Comparison of ENCODE assay signal across 1 cellular context in the genomic region with DNA sequence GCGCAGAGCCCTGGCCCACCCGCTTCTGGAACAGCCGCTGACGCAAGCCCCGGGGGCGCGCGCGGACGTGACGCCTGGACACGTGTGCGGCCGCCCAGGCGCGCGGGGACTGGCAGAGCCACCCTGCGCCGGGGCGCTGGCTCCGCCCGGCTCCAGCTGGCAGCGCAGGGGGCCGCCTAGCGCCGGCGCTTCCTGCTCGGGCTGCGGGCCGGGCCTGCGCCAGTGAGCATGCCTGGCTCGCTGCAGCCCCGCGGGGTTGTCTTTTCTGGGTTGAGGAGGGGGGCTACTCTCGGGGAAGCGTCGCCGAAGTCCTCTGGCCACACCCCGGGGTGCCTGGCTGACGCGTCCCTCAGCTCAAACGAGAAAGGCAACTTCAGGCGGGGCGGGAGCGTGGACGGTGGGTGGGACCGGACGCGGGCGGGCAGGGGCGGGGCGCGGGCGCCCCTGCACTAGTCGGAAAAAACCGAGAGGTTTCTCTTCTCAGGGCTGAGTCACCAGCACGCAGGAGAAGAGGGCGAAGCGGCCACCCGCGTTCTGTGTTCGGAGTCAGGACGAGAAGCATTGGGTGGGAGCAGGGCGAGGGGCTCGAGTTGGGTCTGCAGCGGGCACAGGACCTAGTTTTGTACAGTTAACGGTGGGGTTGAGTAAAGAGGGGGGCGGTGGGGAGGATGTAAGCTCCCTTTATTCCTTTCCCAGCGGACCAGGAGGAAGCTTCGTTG.
TF ChIP-seq lines count a peak whose summit lies in the region.

A gene with protein sequence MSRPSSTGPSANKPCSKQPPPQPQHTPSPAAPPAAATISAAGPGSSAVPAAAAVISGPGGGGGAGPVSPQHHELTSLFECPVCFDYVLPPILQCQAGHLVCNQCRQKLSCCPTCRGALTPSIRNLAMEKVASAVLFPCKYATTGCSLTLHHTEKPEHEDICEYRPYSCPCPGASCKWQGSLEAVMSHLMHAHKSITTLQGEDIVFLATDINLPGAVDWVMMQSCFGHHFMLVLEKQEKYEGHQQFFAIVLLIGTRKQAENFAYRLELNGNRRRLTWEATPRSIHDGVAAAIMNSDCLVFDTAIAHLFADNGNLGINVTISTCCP (minus strand): TSS at position 48 of the 719 bp plus-strand sequence. CDS start 320 bp downstream, outside the sequence.

TF ChIP-seq in HepG2, 621 proteins besides CTCF, POLR2A, EP300 and RAD21 (continued from another document and continues in another):
- TF ChIP-seq, protein P1, sequence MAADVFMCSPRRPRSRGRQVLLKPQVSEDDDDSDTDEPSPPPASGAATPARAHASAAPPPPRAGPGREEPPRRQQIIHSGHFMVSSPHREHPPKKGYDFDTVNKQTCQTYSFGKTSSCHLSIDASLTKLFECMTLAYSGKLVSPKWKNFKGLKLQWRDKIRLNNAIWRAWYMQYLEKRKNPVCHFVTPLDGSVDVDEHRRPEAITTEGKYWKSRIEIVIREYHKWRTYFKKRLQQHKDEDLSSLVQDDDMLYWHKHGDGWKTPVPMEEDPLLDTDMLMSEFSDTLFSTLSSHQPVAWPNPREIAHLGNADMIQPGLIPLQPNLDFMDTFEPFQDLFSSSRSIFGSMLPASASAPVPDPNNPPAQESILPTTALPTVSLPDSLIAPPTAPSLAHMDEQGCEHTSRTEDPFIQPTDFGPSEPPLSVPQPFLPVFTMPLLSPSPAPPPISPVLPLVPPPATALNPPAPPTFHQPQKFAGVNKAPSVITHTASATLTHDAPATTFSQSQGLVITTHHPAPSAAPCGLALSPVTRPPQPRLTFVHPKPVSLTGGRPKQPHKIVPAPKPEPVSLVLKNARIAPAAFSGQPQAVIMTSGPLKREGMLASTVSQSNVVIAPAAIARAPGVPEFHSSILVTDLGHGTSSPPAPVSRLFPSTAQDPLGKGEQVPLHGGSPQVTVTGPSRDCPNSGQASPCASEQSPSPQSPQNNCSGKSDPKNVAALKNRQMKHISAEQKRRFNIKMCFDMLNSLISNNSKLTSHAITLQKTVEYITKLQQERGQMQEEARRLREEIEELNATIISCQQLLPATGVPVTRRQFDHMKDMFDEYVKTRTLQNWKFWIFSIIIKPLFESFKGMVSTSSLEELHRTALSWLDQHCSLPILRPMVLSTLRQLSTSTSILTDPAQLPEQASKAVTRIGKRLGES (CRISPR knock-in tag; IDR thresholded peaks at IDR 0.05; ENCODE audit: borderline replicate concordance) = no peak
- TF ChIP-seq SIN3B (IDR thresholded peaks at IDR 0.05; ENCODE audit: low read length) (peak; percentile 61; the same call in 1 of the 2 replicates), SMAD3 (CRISPR knock-in tag; IDR thresholded peaks at IDR 0.05) (0 out of 2 replicates have a peak, but pooled peaks have one; percentile 2), FOSL1 (CRISPR knock-in tag; IDR thresholded peaks at IDR 0.05; ENCODE audit: borderline replicate concordance) (0 out of 2 replicates have a peak, but pooled peaks have one; percentile 35), TOE1 (CRISPR knock-in tag; IDR thresholded peaks at IDR 0.05) (no peak), GTF2F1 (IDR thresholded peaks at IDR 0.05; ENCODE audit: low read length) (no peak), ZNF431 (CRISPR knock-in tag; IDR thresholded peaks at IDR 0.05; ENCODE audit: borderline replicate concordance, low read depth) (peak; percentile 20; the same call in 1 of the 2 replicates), PAF1 (CRISPR knock-in tag; IDR thresholded peaks at IDR 0.05) (no peak), ZNF20 (CRISPR knock-in tag; IDR thresholded peaks at IDR 0.05) (no peak), TARDBP (CRISPR knock-in tag; IDR thresholded peaks at IDR 0.05) (0 out of 2 replicates have a peak, but pooled peaks have one; percentile 28), ZNF101 (CRISPR knock-in tag; IDR thresholded peaks at IDR 0.05; ENCODE audit: borderline replicate concordance, low read depth) (no peak), DNMT1 (CRISPR knock-in tag; IDR thresholded peaks at IDR 0.05) (no peak), HOXA3 (CRISPR knock-in tag; IDR thresholded peaks at IDR 0.05) (peak; percentile 79; the same call in 1 of the 2 replicates), PHF21A (CRISPR knock-in tag; IDR thresholded peaks at IDR 0.05) (peak; percentile 70), ZNF17 (CRISPR knock-in tag; IDR thresholded peaks at IDR 0.05) (no peak), CC2D1A (CRISPR knock-in tag; IDR thresholded peaks at IDR 0.05) (no peak), ASH2L (IDR thresholded peaks at IDR 0.05; ENCODE audit: insufficient read length, low read depth, low read length) (peak; percentile 78), EED (CRISPR knock-in tag; IDR thresholded peaks at IDR 0.05) (peak; percentile 44; the same call in 1 of the 2 replicates), RBFOX2 (IDR thresholded peaks at IDR 0.05; ENCODE audit: low read depth, low read length) (peak; percentile 3; the same call in 1 of the 2 replicates), ZNF138 (CRISPR knock-in tag; IDR thresholded peaks at IDR 0.05; ENCODE audit: low read depth) (no peak), HNRNPLL (IDR thresholded peaks at IDR 0.05; ENCODE audit: low read depth, low read length, poor library complexity, severe bottlenecking) (peak; percentile 89), ZFP1 (CRISPR knock-in tag; IDR thresholded peaks at IDR 0.05) (no peak), ZNF619 (CRISPR knock-in tag; IDR thresholded peaks at IDR 0.05) (no peak), ZNF614 (CRISPR knock-in tag; IDR thresholded peaks at IDR 0.05; ENCODE audit: borderline replicate concordance) (peak; percentile 15; the same call in 1 of the 2 replicates), ZNF891 (CRISPR knock-in tag; IDR thresholded peaks at IDR 0.05) (peak; percentile 55; the same call in 1 of the 2 replicates), RCOR2 (CRISPR knock-in tag; IDR thresholded peaks at IDR 0.05) (peak; percentile 70; the same call in 1 of the 2 replicates), ZNF350 (CRISPR knock-in tag; IDR thresholded peaks at IDR 0.05; ENCODE audit: borderline replicate concordance, low read depth) (peak; percentile 86), PPARG (CRISPR knock-in tag; conservative IDR thresholded peaks at IDR 0.05) (no peak), ZSCAN12 (CRISPR knock-in tag; IDR thresholded peaks at IDR 0.05) (no peak), KLF13 (CRISPR knock-in tag; IDR thresholded peaks at IDR 0.05) (no peak), ZNF484 (CRISPR knock-in tag; IDR thresholded peaks at IDR 0.05; ENCODE audit: borderline replicate concordance, low read depth) (no peak), MTA1 (CRISPR knock-in tag; IDR thresholded peaks at IDR 0.05; ENCODE audit: borderline replicate concordance) (peak; percentile 43; the same call in 1 of the 2 replicates), ZFP82 (CRISPR knock-in tag; IDR thresholded peaks at IDR 0.05; ENCODE audit: borderline replicate concordance) (peak; percentile 69; the same call in 1 of the 2 replicates), HNRNPUL1 (IDR thresholded peaks at IDR 0.05; ENCODE audit: low read depth, low read length) (0 out of 2 replicates have a peak, but pooled peaks have one; percentile 28), ZSCAN25 (CRISPR knock-in tag; IDR thresholded peaks at IDR 0.05) (peak; percentile 35; the same call in 1 of the 2 replicates), SP4 (CRISPR knock-in tag; IDR thresholded peaks at IDR 0.05) (peak; percentile 60), NONO (IDR thresholded peaks at IDR 0.05) (no peak), NONO (CRISPR knock-in tag; conservative IDR thresholded peaks at IDR 0.05) (peak; percentile 70; the same call in 1 of the 2 replicates), ZNF335 (CRISPR knock-in tag; IDR thresholded peaks at IDR 0.05) (peak; percentile 80; the same call in 1 of the 2 replicates), ELF4 (CRISPR knock-in tag; IDR thresholded peaks at IDR 0.05; ENCODE audit: borderline replicate concordance) (no peak), RFXANK (CRISPR knock-in tag; IDR thresholded peaks at IDR 0.05) (no peak), ZNF460 (CRISPR knock-in tag; IDR thresholded peaks at IDR 0.05; ENCODE audit: borderline replicate concordance) (no peak), JDP2 (CRISPR knock-in tag; IDR thresholded peaks at IDR 0.05; ENCODE audit: borderline replicate concordance) (peak; percentile 18; the same call in 1 of the 2 replicates), ZNF292 (CRISPR knock-in tag; IDR thresholded peaks at IDR 0.05; ENCODE audit: borderline replicate concordance, low read depth) (peak; percentile 77; the same call in 1 of the 2 replicates), MYNN (CRISPR knock-in tag; IDR thresholded peaks at IDR 0.05; ENCODE audit: low read depth) (no peak), ZNF343 (CRISPR knock-in tag; IDR thresholded peaks at IDR 0.05) (no peak), DMAP1 (CRISPR knock-in tag; IDR thresholded peaks at IDR 0.05) (peak; percentile 79; the same call in 1 of the 2 replicates), KLF9 (CRISPR knock-in tag; IDR thresholded peaks at IDR 0.05; ENCODE audit: low read depth) (peak; percentile 70; the same call in 1 of the 2 replicates), RARA (CRISPR knock-in tag; IDR thresholded peaks at IDR 0.05) (peak; percentile 16; the same call in 1 of the 2 replicates), ZNF768 (CRISPR knock-in tag; IDR thresholded peaks at IDR 0.05) (peak; percentile 99)
- TF ChIP-seq, protein P2, sequence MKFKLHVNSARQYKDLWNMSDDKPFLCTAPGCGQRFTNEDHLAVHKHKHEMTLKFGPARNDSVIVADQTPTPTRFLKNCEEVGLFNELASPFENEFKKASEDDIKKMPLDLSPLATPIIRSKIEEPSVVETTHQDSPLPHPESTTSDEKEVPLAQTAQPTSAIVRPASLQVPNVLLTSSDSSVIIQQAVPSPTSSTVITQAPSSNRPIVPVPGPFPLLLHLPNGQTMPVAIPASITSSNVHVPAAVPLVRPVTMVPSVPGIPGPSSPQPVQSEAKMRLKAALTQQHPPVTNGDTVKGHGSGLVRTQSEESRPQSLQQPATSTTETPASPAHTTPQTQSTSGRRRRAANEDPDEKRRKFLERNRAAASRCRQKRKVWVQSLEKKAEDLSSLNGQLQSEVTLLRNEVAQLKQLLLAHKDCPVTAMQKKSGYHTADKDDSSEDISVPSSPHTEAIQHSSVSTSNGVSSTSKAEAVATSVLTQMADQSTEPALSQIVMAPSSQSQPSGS (CRISPR knock-in tag; IDR thresholded peaks at IDR 0.05) = peak; percentile 43; the same call in 1 of the 2 replicates
- TF ChIP-seq, protein P3, sequence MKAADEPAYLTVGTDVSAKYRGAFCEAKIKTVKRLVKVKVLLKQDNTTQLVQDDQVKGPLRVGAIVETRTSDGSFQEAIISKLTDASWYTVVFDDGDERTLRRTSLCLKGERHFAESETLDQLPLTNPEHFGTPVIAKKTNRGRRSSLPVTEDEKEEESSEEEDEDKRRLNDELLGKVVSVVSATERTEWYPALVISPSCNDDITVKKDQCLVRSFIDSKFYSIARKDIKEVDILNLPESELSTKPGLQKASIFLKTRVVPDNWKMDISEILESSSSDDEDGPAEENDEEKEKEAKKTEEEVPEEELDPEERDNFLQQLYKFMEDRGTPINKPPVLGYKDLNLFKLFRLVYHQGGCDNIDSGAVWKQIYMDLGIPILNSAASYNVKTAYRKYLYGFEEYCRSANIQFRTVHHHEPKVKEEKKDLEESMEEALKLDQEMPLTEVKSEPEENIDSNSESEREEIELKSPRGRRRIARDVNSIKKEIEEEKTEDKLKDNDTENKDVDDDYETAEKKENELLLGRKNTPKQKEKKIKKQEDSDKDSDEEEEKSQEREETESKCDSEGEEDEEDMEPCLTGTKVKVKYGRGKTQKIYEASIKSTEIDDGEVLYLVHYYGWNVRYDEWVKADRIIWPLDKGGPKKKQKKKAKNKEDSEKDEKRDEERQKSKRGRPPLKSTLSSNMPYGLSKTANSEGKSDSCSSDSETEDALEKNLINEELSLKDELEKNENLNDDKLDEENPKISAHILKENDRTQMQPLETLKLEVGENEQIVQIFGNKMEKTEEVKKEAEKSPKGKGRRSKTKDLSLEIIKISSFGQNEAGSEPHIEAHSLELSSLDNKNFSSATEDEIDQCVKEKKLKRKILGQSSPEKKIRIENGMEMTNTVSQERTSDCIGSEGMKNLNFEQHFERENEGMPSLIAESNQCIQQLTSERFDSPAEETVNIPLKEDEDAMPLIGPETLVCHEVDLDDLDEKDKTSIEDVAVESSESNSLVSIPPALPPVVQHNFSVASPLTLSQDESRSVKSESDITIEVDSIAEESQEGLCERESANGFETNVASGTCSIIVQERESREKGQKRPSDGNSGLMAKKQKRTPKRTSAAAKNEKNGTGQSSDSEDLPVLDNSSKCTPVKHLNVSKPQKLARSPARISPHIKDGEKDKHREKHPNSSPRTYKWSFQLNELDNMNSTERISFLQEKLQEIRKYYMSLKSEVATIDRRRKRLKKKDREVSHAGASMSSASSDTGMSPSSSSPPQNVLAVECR (CRISPR knock-in tag; IDR thresholded peaks at IDR 0.05; ENCODE audit: borderline replicate concordance) = peak; percentile 66; the same call in 1 of the 2 replicates
- TF ChIP-seq, protein P4, sequence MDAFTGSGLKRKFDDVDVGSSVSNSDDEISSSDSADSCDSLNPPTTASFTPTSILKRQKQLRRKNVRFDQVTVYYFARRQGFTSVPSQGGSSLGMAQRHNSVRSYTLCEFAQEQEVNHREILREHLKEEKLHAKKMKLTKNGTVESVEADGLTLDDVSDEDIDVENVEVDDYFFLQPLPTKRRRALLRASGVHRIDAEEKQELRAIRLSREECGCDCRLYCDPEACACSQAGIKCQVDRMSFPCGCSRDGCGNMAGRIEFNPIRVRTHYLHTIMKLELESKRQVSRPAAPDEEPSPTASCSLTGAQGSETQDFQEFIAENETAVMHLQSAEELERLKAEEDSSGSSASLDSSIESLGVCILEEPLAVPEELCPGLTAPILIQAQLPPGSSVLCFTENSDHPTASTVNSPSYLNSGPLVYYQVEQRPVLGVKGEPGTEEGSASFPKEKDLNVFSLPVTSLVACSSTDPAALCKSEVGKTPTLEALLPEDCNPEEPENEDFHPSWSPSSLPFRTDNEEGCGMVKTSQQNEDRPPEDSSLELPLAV (CRISPR knock-in tag; conservative IDR thresholded peaks at IDR 0.05; ENCODE audit: low read depth) = peak; percentile 72; the same call in 1 of the 2 replicates
- TF ChIP-seq, protein P5, sequence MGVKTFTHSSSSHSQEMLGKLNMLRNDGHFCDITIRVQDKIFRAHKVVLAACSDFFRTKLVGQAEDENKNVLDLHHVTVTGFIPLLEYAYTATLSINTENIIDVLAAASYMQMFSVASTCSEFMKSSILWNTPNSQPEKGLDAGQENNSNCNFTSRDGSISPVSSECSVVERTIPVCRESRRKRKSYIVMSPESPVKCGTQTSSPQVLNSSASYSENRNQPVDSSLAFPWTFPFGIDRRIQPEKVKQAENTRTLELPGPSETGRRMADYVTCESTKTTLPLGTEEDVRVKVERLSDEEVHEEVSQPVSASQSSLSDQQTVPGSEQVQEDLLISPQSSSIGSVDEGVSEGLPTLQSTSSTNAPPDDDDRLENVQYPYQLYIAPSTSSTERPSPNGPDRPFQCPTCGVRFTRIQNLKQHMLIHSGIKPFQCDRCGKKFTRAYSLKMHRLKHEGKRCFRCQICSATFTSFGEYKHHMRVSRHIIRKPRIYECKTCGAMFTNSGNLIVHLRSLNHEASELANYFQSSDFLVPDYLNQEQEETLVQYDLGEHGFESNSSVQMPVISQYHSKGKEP (CRISPR knock-in tag; IDR thresholded peaks at IDR 0.05) = 0 out of 2 replicates have a peak, but pooled peaks have one; percentile 52
- TF ChIP-seq, protein P6, sequence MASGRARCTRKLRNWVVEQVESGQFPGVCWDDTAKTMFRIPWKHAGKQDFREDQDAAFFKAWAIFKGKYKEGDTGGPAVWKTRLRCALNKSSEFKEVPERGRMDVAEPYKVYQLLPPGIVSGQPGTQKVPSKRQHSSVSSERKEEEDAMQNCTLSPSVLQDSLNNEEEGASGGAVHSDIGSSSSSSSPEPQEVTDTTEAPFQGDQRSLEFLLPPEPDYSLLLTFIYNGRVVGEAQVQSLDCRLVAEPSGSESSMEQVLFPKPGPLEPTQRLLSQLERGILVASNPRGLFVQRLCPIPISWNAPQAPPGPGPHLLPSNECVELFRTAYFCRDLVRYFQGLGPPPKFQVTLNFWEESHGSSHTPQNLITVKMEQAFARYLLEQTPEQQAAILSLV (CRISPR knock-in tag; IDR thresholded peaks at IDR 0.05; ENCODE audit: borderline replicate concordance) = no peak
